In genomic region chr4:173168396-173169177, GRCh38 we compare ENCODE assay signal across 8 cellular contexts. TPM values are rescaled to one million over a fixed set of nuclear protein-coding genes. Genes with fewer than 3 reads are reported as not detected.
DNase-seq lines count a peak whose midpoint lies in the region; ATAC-seq, FAIRE-seq and TF ChIP-seq lines count a peak whose summit lies in the region.

A gene with protein sequence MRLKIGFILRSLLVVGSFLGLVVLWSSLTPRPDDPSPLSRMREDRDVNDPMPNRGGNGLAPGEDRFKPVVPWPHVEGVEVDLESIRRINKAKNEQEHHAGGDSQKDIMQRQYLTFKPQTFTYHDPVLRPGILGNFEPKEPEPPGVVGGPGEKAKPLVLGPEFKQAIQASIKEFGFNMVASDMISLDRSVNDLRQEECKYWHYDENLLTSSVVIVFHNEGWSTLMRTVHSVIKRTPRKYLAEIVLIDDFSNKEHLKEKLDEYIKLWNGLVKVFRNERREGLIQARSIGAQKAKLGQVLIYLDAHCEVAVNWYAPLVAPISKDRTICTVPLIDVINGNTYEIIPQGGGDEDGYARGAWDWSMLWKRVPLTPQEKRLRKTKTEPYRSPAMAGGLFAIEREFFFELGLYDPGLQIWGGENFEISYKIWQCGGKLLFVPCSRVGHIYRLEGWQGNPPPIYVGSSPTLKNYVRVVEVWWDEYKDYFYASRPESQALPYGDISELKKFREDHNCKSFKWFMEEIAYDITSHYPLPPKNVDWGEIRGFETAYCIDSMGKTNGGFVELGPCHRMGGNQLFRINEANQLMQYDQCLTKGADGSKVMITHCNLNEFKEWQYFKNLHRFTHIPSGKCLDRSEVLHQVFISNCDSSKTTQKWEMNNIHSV (plus strand): TSS chr4:173168811. CDS start chr4:173168836, 25 bp downstream.

- H2AFZ ChIP-seq in ACC112 (ENCODE audit: low read length, unreplicated experiment), result peak within 1 kb of the TSS; percentile 69

- peak within 1 kb of the TSS; percentile 95 for H3K4me3 ChIP-seq in ACC112 (ENCODE audit: low read depth, low read length)
- peak within 1 kb of the TSS; percentile 87 to 88 for H3K4me3 ChIP-seq in kidney (ENCODE audit: low read length in 2 of 2)

- peaks cover 30% of the 10 kb centered on the region for H3K79me2 ChIP-seq in ACC112 (ENCODE audit: control insufficient read depth, insufficient read depth, low read length, unreplicated experiment)

- H3K9ac ChIP-seq in kidney (ENCODE audit: low read length in 2 of 2), result peak within 1 kb of the TSS; percentile 57 to 83

- peak; percentile 50 for DNase-seq in NCI-H2196 (lab: John Stamatoyannopoulos, UW; ENCODE audit: unreplicated experiment)
- peak; percentile 21 to 42 (median 37) for DNase-seq in activated CD4-positive, CD25-positive, alpha-beta regulatory T cell (lab: John Stamatoyannopoulos, UW)
- peak; percentile 50 for DNase-seq in central memory CD4-positive, alpha-beta T cell
- DNase-seq in kidney, result peak; percentile 91
- peak; percentile 79 for DNase-seq in stimulated activated CD4-positive, alpha-beta T cell treated with anti-CD3 and anti-CD28 coated beads, Interleukin-15, amount 100 ng/mL, for 24 hours

- TF ChIP-seq CTCF in kidney (IDR thresholded peaks at IDR 0.05; ENCODE audit: borderline replicate concordance, extremely low read depth, insufficient read depth), result no peak

- no peak for FAIRE-seq in kidney (lab: Jason Lieb, UNC)

- intact Hi-C loops in kidney (cut with DNase I), result no loop called here

- H3K4me1 ChIP-seq in ACC112 (ENCODE audit: control insufficient read depth, insufficient read depth, low read length, unreplicated experiment), result peaks cover 12% of the 10 kb centered on the region
- peaks cover 7% of the 10 kb centered on the region in 2 donors for H3K4me1 ChIP-seq in kidney (ENCODE audit: control insufficient read depth in 1 of 2, insufficient read depth in 1 of 2, low read depth in 1 of 2, low read length in 2 of 2)

- ATAC-seq in GM18868 (IDR thresholded peaks at IDR 0.05; ENCODE audit: unreplicated experiment), result peak; percentile 37
- peak; percentile 30 for ATAC-seq in HG03097 (IDR thresholded peaks at IDR 0.05; ENCODE audit: low FRiP score, unreplicated experiment)

- no peaks in the 10 kb centered on the region for H3K9me3 ChIP-seq in kidney (ENCODE audit: control insufficient read depth in 1 of 2, low read length in 2 of 2)

- H3K27me3 ChIP-seq in ACC112 (ENCODE audit: insufficient read depth, low read length), result no peaks in the 10 kb centered on the region

- H3K36me3 ChIP-seq in ACC112 (ENCODE audit: insufficient read depth, low read length) (no peaks in the 10 kb centered on the region), kidney (ENCODE audit: control insufficient read depth in 1 of 2, insufficient read depth in 2 of 2, low read length in 2 of 2) (no peaks in the 10 kb centered on the region)

- peak within 1 kb of the TSS; percentile 62; the same call in 1 of the 2 replicates for H3K27ac ChIP-seq in ACC112 (ENCODE audit: low read depth, low read length)
- peak within 1 kb of the TSS; percentile 81 to 91 for H3K27ac ChIP-seq in kidney (ENCODE audit: low read depth in 2 of 2, low read length in 2 of 2)

RNA-seq across cellular contexts. Expression of the gene that starts here (rescaled TPM):
- total RNA-seq in kidney, result 25.6 TPM
- 3.8 TPM for polyA plus RNA-seq in kidney (ENCODE audit: insufficient read depth, low read depth, low replicate concordance)

Comparison
In these comparisons a context has a peak if more than half of its experiments do, and no peak if none do; other contexts are left out.
1. Peak in every context shown above with its lines: DNase-seq, ATAC-seq, H3K4me3 ChIP-seq and H3K27ac ChIP-seq.
2. DNase-seq: peak in every context shown above with its lines; median percentile 91 in kidney; 79 in stimulated activated CD4-positive, alpha-beta T cell treated with anti-CD3 and anti-CD28 coated beads, Interleukin-15, amount 100 ng/mL, for 24 hours; 50 in NCI-H2196; 50 in central memory CD4-positive, alpha-beta T cell; 37 in activated CD4-positive, CD25-positive, alpha-beta regulatory T cell.